10 cellular contexts compared by ENCODE assay signal in genomic region chr6:169371344-169372144, GRCh38.
DNase-seq lines count a peak whose midpoint lies in the region; ATAC-seq and TF ChIP-seq lines count a peak whose summit lies in the region.
"Had no signal": no experiment of that assay in that cellular context is flagged by ENCODE, and none has a peak within 500 bp of the region (broad histone marks: within the 10 kb centered on the region; RNA-seq: fewer than 3 reads in every experiment).

No MANE protein-coding gene starts in this region.

- no peak overlapping the region for H3K4me2 ChIP-seq in H9 (ENCODE audit: insufficient read depth, insufficient read length, low read length)

- H2AK5ac ChIP-seq in H9 (ENCODE audit: insufficient read length, low read length): no peak overlapping the region

- H3K4me1 Mint-ChIP-seq in H9: peaks cover 0 to 14% of the 10 kb centered on the region in 2 experiments; a peak in 2 of 4 replicates
- H3K4me1 Mint-ChIP-seq: activated CD4-positive, alpha-beta T cell treated with anti-CD3 and anti-CD28 coated beads, Interleukin-2, amount 10 ng/mL, durations not matched to agents 7 days and 5 days had no signal

- no peak overlapping the region for H2AFZ ChIP-seq in H9 (ENCODE audit: low read length)

- no peaks in the 10 kb centered on the region for H3K9me3 ChIP-seq in H9 (ENCODE audit: control insufficient read depth, low read depth, low read length)

- no peak overlapping the region for H3K9ac ChIP-seq in H9 (ENCODE audit: extremely low read depth, insufficient read length, low read length)

- H3K56ac ChIP-seq in H9 (ENCODE audit: insufficient read length, low read depth, low read length): no peak overlapping the region

- no peak overlapping the region for H3K14ac ChIP-seq in H9 (ENCODE audit: insufficient read depth, low read length)

- in situ Hi-C loops in Caki2 (cut with HindIII; ENCODE audit: low pct_unique_long_range_greater_than_20kb, low sequenced_read_pairs): no loop called here

- H3K79me2 ChIP-seq in H9 (ENCODE audit: insufficient read depth, low read length): no peaks in the 10 kb centered on the region

- H3K23ac ChIP-seq in H9 (ENCODE audit: insufficient read length, low read depth, low read length): no peak overlapping the region

- H2BK120ac ChIP-seq in H9 (ENCODE audit: low read depth, low read length, poor library complexity, severe bottlenecking): no peak overlapping the region

- peaks cover 1% of the 10 kb centered on the region; the same call in 1 of the 2 replicates for H3K27me3 Mint-ChIP-seq in H9 (ENCODE audit: low read depth)
- H3K27me3 Mint-ChIP-seq: activated CD4-positive, alpha-beta T cell treated with anti-CD3 and anti-CD28 coated beads, Interleukin-2, amount 10 ng/mL, durations not matched to agents 7 days and 5 days had no signal

- no peak overlapping the region for H3K4me3 Mint-ChIP-seq in H9
- H3K4me3 Mint-ChIP-seq: activated CD4-positive, alpha-beta T cell treated with anti-CD3 and anti-CD28 coated beads, Interleukin-2, amount 10 ng/mL, durations not matched to agents 7 days and 5 days had no signal

- no peak overlapping the region for H3K27ac Mint-ChIP-seq in H9
- H3K27ac Mint-ChIP-seq: activated CD4-positive, alpha-beta T cell treated with anti-CD3 and anti-CD28 coated beads, Interleukin-2, amount 10 ng/mL, durations not matched to agents 7 days and 5 days had no signal

- no peak overlapping the region for H3T11ph ChIP-seq in H9 (ENCODE audit: low read length)

- WGBS in H9 (ENCODE audit: extremely low coverage, insufficient read length, low lambda C conversion rate): 100% methylated on average over 3 of the region's 12 CpGs

- H3K27me3 ChIP-seq in H9 (ENCODE audit: insufficient read depth, low read length): no peaks in the 10 kb centered on the region
- H3K27me3 ChIP-seq: ascending aorta had no signal

- H4K20me1 ChIP-seq in H9 (ENCODE audit: control insufficient read depth, insufficient read depth, insufficient read length): no peaks in the 10 kb centered on the region

- no peak for TF ChIP-seq CTCF in H9 (conservative IDR thresholded peaks at IDR 0.05)

- H2BK20ac ChIP-seq in H9 (ENCODE audit: low read depth, low read length, poor library complexity, severe bottlenecking): no peak overlapping the region

- no peak overlapping the region for H4K5ac ChIP-seq in H9 (ENCODE audit: insufficient read length, low read depth, low read length)

- no peak overlapping the region for H4K8ac ChIP-seq in H9 (replicated peaks; ENCODE audit: insufficient read length, low read depth, low read length)

- H4K91ac ChIP-seq in H9 (ENCODE audit: insufficient read length, low read depth, low read length): no peak overlapping the region

- peaks cover 14 to 16% of the 10 kb centered on the region in 2 experiments for H3K9me3 Mint-ChIP-seq in H9

- H3K23me2 ChIP-seq in H9 (ENCODE audit: insufficient read length, low read depth, low read length, poor library complexity, severe bottlenecking): no peaks in the 10 kb centered on the region

- H2BK12ac ChIP-seq in H9 (ENCODE audit: insufficient read length, low read depth, low read length): no peak overlapping the region

- no peaks in the 10 kb centered on the region for H3K79me1 ChIP-seq in H9 (ENCODE audit: insufficient read depth, low read depth, low read length, poor library complexity, severe bottlenecking)

- no peak overlapping the region for H2BK15ac ChIP-seq in H9 (ENCODE audit: low read depth, low read length)

- H3K4ac ChIP-seq in H9 (ENCODE audit: low read depth, low read length): no peak overlapping the region

- H3K18ac ChIP-seq in H9 (ENCODE audit: insufficient read length, low read depth, low read length): no peak overlapping the region

- no peak overlapping the region for H3K27ac ChIP-seq in H9 (ENCODE audit: insufficient read length, low read depth, low read length)
- H3K27ac ChIP-seq: ascending aorta had no signal

- DNase-seq in Caki2 (ENCODE audit: low read depth) (peak; percentile 39), H9 (peak; percentile 69), iPS-NIHi7 (ENCODE audit: extremely low spot score) (peak; percentile 65), NCI-H2029 treated with DMSO at 0.1 percent for 48 hours (lab: John Stamatoyannopoulos, UW) (no peak)
- DNase-seq in stimulated activated CD4-positive, alpha-beta T cell treated with anti-CD3 and anti-CD28 coated beads, Interleukin-2, amount 100 ng/mL, for 24 hours: no peak
- DNase-seq: activated CD4-positive, alpha-beta T cell treated with anti-CD3 and anti-CD28 coated beads, Interleukin-2, amount 10 ng/mL, durations not matched to agents 7 days and 5 days; substantia nigra had no signal

- ATAC-seq in SK-N-SH treated with all-trans-retinoic acid at 6 μM for 48 hours (peak; percentile 71), GM18858 (IDR thresholded peaks at IDR 0.05; ENCODE audit: unreplicated experiment) (no peak)

- H3K4me1 ChIP-seq in H9 (ENCODE audit: insufficient read depth, low read length): no peaks in the 10 kb centered on the region
- H3K4me1 ChIP-seq: ascending aorta had no signal

- H3K36me3 Mint-ChIP-seq in H9 (ENCODE audit: insufficient read depth in 1 of 3, low read depth in 3 of 3): peaks cover 2 to 13% (median 10%) of the 10 kb centered on the region in 3 experiments; a peak in 5 of 7 replicates

- no peak overlapping the region for H2BK5ac ChIP-seq in H9 (ENCODE audit: insufficient read length, low read length)

TF ChIP-seq in SK-N-SH treated with all-trans-retinoic acid at 6 μM for 48 hours, 23 proteins besides CTCF, POLR2A, EP300 and RAD21:
- TF ChIP-seq CREB5 (CRISPR knock-in tag; IDR thresholded peaks at IDR 0.05; ENCODE audit: low read depth) (no peak), PATZ1 (CRISPR knock-in tag; IDR thresholded peaks at IDR 0.05; ENCODE audit: borderline replicate concordance) (no peak), PPARA (CRISPR knock-in tag; IDR thresholded peaks at IDR 0.05; ENCODE audit: borderline replicate concordance) (no peak), ZNF8 (CRISPR knock-in tag; IDR thresholded peaks at IDR 0.05) (no peak), RARB (CRISPR knock-in tag; IDR thresholded peaks at IDR 0.05) (no peak), ZFP30 (CRISPR knock-in tag; IDR thresholded peaks at IDR 0.05) (no peak)
- TF ChIP-seq, protein P1, sequence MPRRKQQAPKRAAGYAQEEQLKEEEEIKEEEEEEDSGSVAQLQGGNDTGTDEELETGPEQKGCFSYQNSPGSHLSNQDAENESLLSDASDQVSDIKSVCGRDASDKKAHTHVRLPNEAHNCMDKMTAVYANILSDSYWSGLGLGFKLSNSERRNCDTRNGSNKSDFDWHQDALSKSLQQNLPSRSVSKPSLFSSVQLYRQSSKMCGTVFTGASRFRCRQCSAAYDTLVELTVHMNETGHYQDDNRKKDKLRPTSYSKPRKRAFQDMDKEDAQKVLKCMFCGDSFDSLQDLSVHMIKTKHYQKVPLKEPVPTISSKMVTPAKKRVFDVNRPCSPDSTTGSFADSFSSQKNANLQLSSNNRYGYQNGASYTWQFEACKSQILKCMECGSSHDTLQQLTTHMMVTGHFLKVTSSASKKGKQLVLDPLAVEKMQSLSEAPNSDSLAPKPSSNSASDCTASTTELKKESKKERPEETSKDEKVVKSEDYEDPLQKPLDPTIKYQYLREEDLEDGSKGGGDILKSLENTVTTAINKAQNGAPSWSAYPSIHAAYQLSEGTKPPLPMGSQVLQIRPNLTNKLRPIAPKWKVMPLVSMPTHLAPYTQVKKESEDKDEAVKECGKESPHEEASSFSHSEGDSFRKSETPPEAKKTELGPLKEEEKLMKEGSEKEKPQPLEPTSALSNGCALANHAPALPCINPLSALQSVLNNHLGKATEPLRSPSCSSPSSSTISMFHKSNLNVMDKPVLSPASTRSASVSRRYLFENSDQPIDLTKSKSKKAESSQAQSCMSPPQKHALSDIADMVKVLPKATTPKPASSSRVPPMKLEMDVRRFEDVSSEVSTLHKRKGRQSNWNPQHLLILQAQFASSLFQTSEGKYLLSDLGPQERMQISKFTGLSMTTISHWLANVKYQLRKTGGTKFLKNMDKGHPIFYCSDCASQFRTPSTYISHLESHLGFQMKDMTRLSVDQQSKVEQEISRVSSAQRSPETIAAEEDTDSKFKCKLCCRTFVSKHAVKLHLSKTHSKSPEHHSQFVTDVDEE (CRISPR knock-in tag; IDR thresholded peaks at IDR 0.05): no peak

Comparison
In these comparisons a context has a peak if more than half of its experiments do, and no peak if none do; other contexts are left out.
1. DNase-seq: peak in Caki2 (single experiment), H9 (single experiment) and iPS-NIHi7 (single experiment); none in NCI-H2029 treated with DMSO at 0.1 percent for 48 hours (single experiment) and stimulated activated CD4-positive, alpha-beta T cell treated with anti-CD3 and anti-CD28 coated beads, Interleukin-2, amount 100 ng/mL, for 24 hours (0 of 2).